ENCODE assay signal across 14 cellular contexts in genomic region chr10:78914502-78915330, GRCh38.
DNase-seq lines count a peak whose midpoint lies in the region; ATAC-seq lines count a peak whose summit lies in the region.
"Had no signal": no experiment of that assay in that cellular context is flagged by ENCODE, and none has a peak within 500 bp of the region (broad histone marks: within the 10 kb centered on the region; RNA-seq: fewer than 3 reads in every experiment).

No MANE protein-coding gene starts in this region.

- H3K27me3 ChIP-seq in mesenchymal stem cell (ENCODE audit: control insufficient read depth in 1 of 2, insufficient read depth in 1 of 2, low read length in 2 of 2), result peaks cover 13 to 37% of the 10 kb centered on the region in 2 experiments
- H3K27me3 ChIP-seq: heart right ventricle had no signal

- peak in 1 of 2 donors; percentile 28 for ATAC-seq in left cardiac atrium
- ATAC-seq in GM18867 (IDR thresholded peaks at IDR 0.05; ENCODE audit: unreplicated experiment), result no peak
- no peak for ATAC-seq in HG02884 (IDR thresholded peaks at IDR 0.05; ENCODE audit: unreplicated experiment)
- ATAC-seq: activated CD8-positive, alpha-beta memory T cell treated with anti-CD3 and anti-CD28 coated beads, Interleukin-2, amount 10 ng/mL, durations not matched to agents 7 days and 5 days; K562 had no signal

- no peaks in the 10 kb centered on the region for H3K36me3 ChIP-seq in mesenchymal stem cell (ENCODE audit: control insufficient read depth in 1 of 2, insufficient read depth in 2 of 2, low read depth in 1 of 2, low read length in 2 of 2)
- H3K36me3 ChIP-seq: heart right ventricle had no signal

- peak overlapping the region in 1 of 2 experiments; percentile 18 for H3K23ac ChIP-seq in mesenchymal stem cell (ENCODE audit: low read length in 2 of 2)

- H2BK5ac ChIP-seq in mesenchymal stem cell (ENCODE audit: low read depth, low read length, poor library complexity, severe bottlenecking), result no peak overlapping the region

- WGBS in mesenchymal stem cell, result 100% methylated on average over 3 of the region's 10 CpGs

- H3K79me1 ChIP-seq in mesenchymal stem cell (replicated peaks; ENCODE audit: low read length, poor library complexity, severe bottlenecking), result no peaks in the 10 kb centered on the region

- H3K4ac ChIP-seq in mesenchymal stem cell (ENCODE audit: low read depth in 1 of 2, low read length in 2 of 2), result no peak overlapping the region

- no peak overlapping the region for H3K18ac ChIP-seq in mesenchymal stem cell (ENCODE audit: low read depth in 1 of 2, low read length in 2 of 2)

- peak overlapping the region; percentile 37 for H4K91ac ChIP-seq in mesenchymal stem cell (ENCODE audit: low read length)

- H3K4me1 ChIP-seq in mesenchymal stem cell (ENCODE audit: control insufficient read depth, insufficient read depth, low read depth, low read length), result peaks cover 8% of the 10 kb centered on the region

- H3K4me2 ChIP-seq in mesenchymal stem cell (ENCODE audit: low read length, poor library complexity, severe bottlenecking), result no peak overlapping the region

- H3K27ac ChIP-seq in mesenchymal stem cell (ENCODE audit: low read length, poor library complexity, severe bottlenecking), result no peak overlapping the region
- H3K27ac ChIP-seq: heart right ventricle had no signal

- peak overlapping the region in 1 of 2 experiments; percentile 78 for H2BK12ac ChIP-seq in mesenchymal stem cell (ENCODE audit: low read length in 2 of 2)

- no peak overlapping the region for H4K8ac ChIP-seq in mesenchymal stem cell (ENCODE audit: low read length)

- no peak overlapping the region for H2BK120ac ChIP-seq in mesenchymal stem cell (ENCODE audit: low read depth, low read length)

- DNase-seq in left cardiac atrium (peak; percentile 41), cardiac septum (ENCODE audit: low spot score) (no peak), astrocyte of the hippocampus (ENCODE audit: low read depth, low spot score) (peak; percentile 54), mesenchymal stem cell (no peak), cortex of kidney (lab: John Stamatoyannopoulos, UW) (no peak), epidermal melanocyte (ENCODE audit: insufficient read length, low spot score) (no peak)
- DNase-seq: activated CD8-positive, alpha-beta memory T cell treated with anti-CD3 and anti-CD28 coated beads, Interleukin-2, amount 10 ng/mL, durations not matched to agents 7 days and 5 days; activated naive CD8-positive, alpha-beta T cell treated with anti-CD3 and anti-CD28 coated beads, Interleukin-2, amount 10 ng/mL, durations not matched to agents 7 days and 5 days; EL; heart right ventricle; NCI-H2081 treated with DMSO at 0.1 percent for 48 hours had no signal

- H2BK15ac ChIP-seq in mesenchymal stem cell (ENCODE audit: low read depth, poor library complexity, severe bottlenecking), result no peak overlapping the region

- H2AK5ac ChIP-seq in mesenchymal stem cell (ENCODE audit: low read length, severe bottlenecking), result peak overlapping the region; percentile 35

- intact Hi-C loops in left cardiac atrium (cut with DNase I) (no loop called here), cardiac septum (cut with DNase I) (no loop called here)

- H3K9ac ChIP-seq in mesenchymal stem cell (ENCODE audit: low read length), result no peak overlapping the region

- no peak overlapping the region for H2AFZ ChIP-seq in mesenchymal stem cell (ENCODE audit: low read depth, low read length)

- H3K9me3 ChIP-seq in mesenchymal stem cell (ENCODE audit: control insufficient read depth, low read length), result no peaks in the 10 kb centered on the region
- H3K9me3 ChIP-seq: heart right ventricle had no signal

- H3K14ac ChIP-seq in mesenchymal stem cell (ENCODE audit: low read length in 2 of 2), result peak overlapping the region in 1 of 2 experiments; percentile 56

- no peak overlapping the region for H3K4me3 ChIP-seq in mesenchymal stem cell (ENCODE audit: insufficient read depth in 1 of 2, low read depth in 1 of 2, low read length in 2 of 2)
- H3K4me3 ChIP-seq: heart right ventricle, K562 had no signal

Comparison
In these comparisons a context has a peak if more than half of its experiments do, and no peak if none do; other contexts are left out.
1. DNase-seq: peak in left cardiac atrium (single experiment) and astrocyte of the hippocampus (single experiment); none in cardiac septum (single experiment), mesenchymal stem cell (single experiment), cortex of kidney (single experiment) and epidermal melanocyte (single experiment).